In genomic region chr13:108227651-108228272, GRCh38 we compare ENCODE assay signal across 8 cellular contexts. TPM values are rescaled to one million over a fixed set of nuclear protein-coding genes. Genes with fewer than 3 reads are reported as not detected.
DNase-seq lines count a peak whose midpoint lies in the region; ATAC-seq and TF ChIP-seq lines count a peak whose summit lies in the region.

No MANE protein-coding gene starts in this region.

- TF ChIP-seq CTCF in SK-N-SH (IDR thresholded peaks at IDR 0.05) (peak; percentile 89), fibroblast of lung (conservative IDR thresholded peaks at IDR 0.05 in 1 of 2, IDR thresholded peaks at IDR 0.05 in 1 of 2; ENCODE audit: low read depth in 1 of 2, low read length in 2 of 2) (peak; percentile 49 to 75), retinal pigment epithelial cell (conservative IDR thresholded peaks at IDR 0.05; ENCODE audit: low read depth, low read length) (peak; percentile 67)

- H3K27ac ChIP-seq in SK-N-SH (ENCODE audit: low read depth in 2 of 2, low read length in 1 of 2) (no peak overlapping the region), fibroblast of lung (ENCODE audit: insufficient read depth, low read length) (no peak overlapping the region)

- no peak overlapping the region for H3K9ac ChIP-seq in SK-N-SH
- H3K9ac ChIP-seq in fibroblast of lung (ENCODE audit: insufficient read depth, low read length): no peak overlapping the region

- H3K9me2 ChIP-seq in SK-N-SH: no peaks in the 10 kb centered on the region; the same call in 1 of the 2 replicates

- POLR2A ChIA-PET in SK-N-SH (lab: Yijun Ruan, JAX): no interaction called here

- H3K27me3 ChIP-seq in SK-N-SH (ENCODE audit: insufficient read depth): no peaks in the 10 kb centered on the region
- H3K27me3 ChIP-seq in fibroblast of lung (ENCODE audit: control insufficient read depth, insufficient read depth, low read length): no peaks in the 10 kb centered on the region

- CTCF ChIA-PET in SK-N-SH (lab: Yijun Ruan, JAX): interaction anchor here (0.6 to 1.0 kb wide), 4 partner anchors 13 to 278 kb away, joined by 3 read pairs; no protein-coding TSS in a partner anchor

- DNase-seq in activated T-cell treated with anti-CD3 and anti-CD28 coated beads, Interleukin-2, amount 50 U/mL, for 4 hours: peak; percentile 10
- no peak for DNase-seq in activated T-cell treated with anti-CD3 and anti-CD28 coated beads, Interleukin-2, amount 50 U/mL, for 1 hour
- DNase-seq in SK-N-SH (peak; percentile 22), fibroblast of lung (ENCODE audit: low read depth in 2 of 2) (peak; percentile 18 to 57), retinal pigment epithelial cell (ENCODE audit: low read depth) (no peak), NCI-H1436 treated with DMSO at 0.1 percent for 48 hours (lab: John Stamatoyannopoulos, UW) (no peak)

- ATAC-seq in activated T-cell treated with anti-CD3 and anti-CD28 coated beads, Interleukin-2, amount 50 U/mL, for 4 hours: no peak
- ATAC-seq in HG03520 (IDR thresholded peaks at IDR 0.05; ENCODE audit: unreplicated experiment) (peak; percentile 34), GM18870 (IDR thresholded peaks at IDR 0.05; ENCODE audit: unreplicated experiment) (no peak)

- no peaks in the 10 kb centered on the region for H3K9me3 Mint-ChIP-seq in activated T-cell treated with anti-CD3 and anti-CD28 coated beads, Interleukin-2, amount 50 U/mL, for 4 hours

- H3K79me2 ChIP-seq in SK-N-SH (ENCODE audit: insufficient read depth): peaks cover 67% of the 10 kb centered on the region
- H3K79me2 ChIP-seq in fibroblast of lung (ENCODE audit: control insufficient read depth, insufficient read depth, low read length): peaks cover 31% of the 10 kb centered on the region

- H3K4me3 ChIP-seq in SK-N-SH (ENCODE audit: low read depth in 2 of 2, low read length in 1 of 2): no peak overlapping the region
- no peak overlapping the region for H3K4me3 ChIP-seq in fibroblast of lung (replicated peaks in 1 of 4; ENCODE audit: control extremely low read depth in 1 of 4, insufficient read depth in 1 of 4, low read depth in 3 of 4, low read length in 4 of 4)
- H3K4me3 ChIP-seq in retinal pigment epithelial cell (ENCODE audit: low read length): no peak overlapping the region

- H3K4me2 ChIP-seq in SK-N-SH: no peak overlapping the region
- no peak overlapping the region for H3K4me2 ChIP-seq in fibroblast of lung (ENCODE audit: extremely low read depth, insufficient read depth, low read length)

- H3K4me1 ChIP-seq in SK-N-SH (ENCODE audit: control insufficient read depth in 1 of 2, insufficient read depth in 2 of 2, low read depth in 1 of 2, low read length in 1 of 2): peaks cover 15 to 18% of the 10 kb centered on the region in 2 experiments; a peak in 3 of 4 replicates
- H3K4me1 ChIP-seq in fibroblast of lung (ENCODE audit: control insufficient read depth, extremely low read depth, insufficient read depth, low read length): no peaks in the 10 kb centered on the region

- no peak for TF ChIP-seq EP300 in SK-N-SH (IDR thresholded peaks at IDR 0.05; ENCODE audit: borderline replicate concordance in 1 of 2, low read depth in 1 of 2, low read length in 1 of 2)

- H2AFZ ChIP-seq in SK-N-SH (ENCODE audit: low read depth) (no peak overlapping the region), fibroblast of lung (ENCODE audit: low read length) (no peak overlapping the region)

- H3K27me3 Mint-ChIP-seq in activated T-cell treated with anti-CD3 and anti-CD28 coated beads, Interleukin-2, amount 50 U/mL, for 4 hours (ENCODE audit: low read depth): no peaks in the 10 kb centered on the region

- no peak overlapping the region for H3K4me3 Mint-ChIP-seq in activated T-cell treated with anti-CD3 and anti-CD28 coated beads, Interleukin-2, amount 50 U/mL, for 4 hours

- H3K9me3 ChIP-seq in SK-N-SH (no peaks in the 10 kb centered on the region), fibroblast of lung (ENCODE audit: control insufficient read depth, insufficient read depth, low read depth, low read length) (no peaks in the 10 kb centered on the region)

- peaks cover 13% of the 10 kb centered on the region for H3K36me3 Mint-ChIP-seq in activated T-cell treated with anti-CD3 and anti-CD28 coated beads, Interleukin-2, amount 50 U/mL, for 4 hours (ENCODE audit: insufficient read depth)

- peak; percentile 71 for TF ChIP-seq RAD21 in SK-N-SH (IDR thresholded peaks at IDR 0.05; ENCODE audit: low read length)

- peaks cover 6 to 13% of the 10 kb centered on the region in 2 experiments for H3K36me3 ChIP-seq in SK-N-SH (replicated peaks in 1 of 2; ENCODE audit: control insufficient read depth in 1 of 2, insufficient read depth in 2 of 2, low read length in 1 of 2)
- H3K36me3 ChIP-seq in fibroblast of lung (ENCODE audit: control insufficient read depth, insufficient read depth, low read length): no peaks in the 10 kb centered on the region

- peaks cover 54% of the 10 kb centered on the region for H3K4me1 Mint-ChIP-seq in activated T-cell treated with anti-CD3 and anti-CD28 coated beads, Interleukin-2, amount 50 U/mL, for 4 hours (ENCODE audit: low read depth)

- 98% methylated on average over 1 of the region's 1 CpG for WGBS in SK-N-SH (ENCODE audit: low lambda C conversion rate)

- H4K20me1 ChIP-seq in SK-N-SH (ENCODE audit: insufficient read depth) (peaks cover 36% of the 10 kb centered on the region), fibroblast of lung (ENCODE audit: control insufficient read depth, extremely low read depth, insufficient read depth, low read length) (no peaks in the 10 kb centered on the region)

- no peaks in the 10 kb centered on the region for H3F3A ChIP-seq in SK-N-SH (replicated peaks; ENCODE audit: insufficient read depth)

TF ChIP-seq in SK-N-SH, 30 proteins besides CTCF, POLR2A, EP300 and RAD21:
- TF ChIP-seq SMC3 (IDR thresholded peaks at IDR 0.05; ENCODE audit: low read depth, low read length) (peak; percentile 27; the same call in 1 of the 2 replicates), GABPA (IDR thresholded peaks at IDR 0.05; ENCODE audit: low read depth) (no peak), YY1 (IDR thresholded peaks at IDR 0.05; ENCODE audit: low read depth) (no peak), CHD2 (IDR thresholded peaks at IDR 0.05; ENCODE audit: low read length, partially characterized antibody) (no peak), TAF1 (IDR thresholded peaks at IDR 0.05; ENCODE audit: borderline replicate concordance, low read depth, low read length) (no peak)

RNA-seq across cellular contexts. Expression of gene ABHD13, which starts 9.6 kb away (rescaled TPM):
- 1 to 10 TPM; 6.6 to 7.4 (median 6.7) TPM for total RNA-seq in activated T-cell treated with anti-CD3 and anti-CD28 coated beads, Interleukin-2, amount 50 U/mL, for 4 hours
- polyA plus RNA-seq in SK-N-SH (2012; rRNA removed) (2.9 and 4.0 TPM in 2 replicates), fibroblast of lung (7.2 and 9.7 TPM in 2 replicates)
- 5.5 and 6.6 TPM in 2 replicates for polyA plus RNA-seq in SK-N-SH (2012; cell fraction: cytosol; rRNA removed)
- 1.1 and 2.2 TPM in 2 replicates for polyA plus RNA-seq in SK-N-SH (2012; cell fraction: nucleus; rRNA removed)
- total RNA-seq in fibroblast of lung: 7.1 and 7.7 TPM in 2 replicates
- 4.5 and 5.8 TPM in 2 replicates for polyA plus RNA-seq in fibroblast of lung (2012)
- 0.12 and 0.19 TPM in 2 replicates for polyA minus RNA-seq in fibroblast of lung (ENCODE audit: low replicate concordance)

RNA-seq across cellular contexts. Expression of gene LIG4, which starts 12.4 kb away (rescaled TPM):
- 10 to 100 TPM in 1 of 3 donors, 1 to 10 TPM in 2; 9.6 to 10.0 (median 9.7) TPM for total RNA-seq in activated T-cell treated with anti-CD3 and anti-CD28 coated beads, Interleukin-2, amount 50 U/mL, for 4 hours
- polyA plus RNA-seq in SK-N-SH (2012; rRNA removed) (3.3 and 4.7 TPM in 2 replicates), fibroblast of lung (7.8 and 9.4 TPM in 2 replicates)
- 5.5 and 6.8 TPM in 2 replicates for polyA plus RNA-seq in SK-N-SH (2012; cell fraction: cytosol; rRNA removed)
- 3.6 and 6.9 TPM in 2 replicates for polyA plus RNA-seq in SK-N-SH (2012; cell fraction: nucleus; rRNA removed)
- 7.7 and 11.6 TPM in 2 replicates for total RNA-seq in fibroblast of lung
- 5.6 and 6.8 TPM in 2 replicates for polyA plus RNA-seq in fibroblast of lung (2012)
- 0.59 and 1.2 TPM in 2 replicates for polyA minus RNA-seq in fibroblast of lung (ENCODE audit: low replicate concordance)

RNA-seq across cellular contexts. Expression of gene TNFSF13B, which starts 41.8 kb away (rescaled TPM):
- total RNA-seq in activated T-cell treated with anti-CD3 and anti-CD28 coated beads, Interleukin-2, amount 50 U/mL, for 4 hours: 1 to 10 TPM in 1 of 3 donors, under 1 TPM in 2; 0.46 to 1.4 (median 0.50) TPM
- polyA plus RNA-seq in SK-N-SH (2012; rRNA removed): 0.03 and 0.26 TPM in 2 replicates
- 0.05 and 0.06 TPM in 2 replicates for polyA plus RNA-seq in SK-N-SH (2012; cell fraction: cytosol; rRNA removed)
- 1.7 and 2.2 TPM in 2 replicates for polyA plus RNA-seq in SK-N-SH (2012; cell fraction: nucleus; rRNA removed)
- 4.8 and 5.4 TPM in 2 replicates for total RNA-seq in fibroblast of lung
- polyA plus RNA-seq in fibroblast of lung: 1.5 and 1.8 TPM in 2 replicates
- 1.3 and 2.7 TPM in 2 replicates for polyA plus RNA-seq in fibroblast of lung (2012)
- polyA minus RNA-seq in fibroblast of lung (ENCODE audit: low replicate concordance): not detected in 2 replicates

Comparison
In these comparisons a context has a peak if more than half of its experiments do, and no peak if none do; other contexts are left out.
1. DNase-seq: peak in activated T-cell treated with anti-CD3 and anti-CD28 coated beads, Interleukin-2, amount 50 U/mL, for 4 hours (single experiment), SK-N-SH (single experiment) and fibroblast of lung (2 of 2); none in activated T-cell treated with anti-CD3 and anti-CD28 coated beads, Interleukin-2, amount 50 U/mL, for 1 hour (single experiment), retinal pigment epithelial cell (single experiment) and NCI-H1436 treated with DMSO at 0.1 percent for 48 hours (single experiment).
2. Peak in every context shown above with its lines, with median percentiles within 50 percentile points of each other: CTCF ChIP-seq.